1 cellular context compared by ENCODE assay signal in genomic region chr5:129904102-129904666, GRCh38.
TF ChIP-seq lines count a peak whose summit lies in the region.

TSS of gene CHSY3 (plus strand) at chr5:129904465.

TF ChIP-seq in HEK293, 187 proteins besides CTCF, POLR2A, EP300 and RAD21 (continued from another document and continues in another):
- TF ChIP-seq ZBTB44 (tag by site-specific recombination; IDR thresholded peaks at IDR 0.05): no peak
- TF ChIP-seq GLI2 (tag by site-specific recombination; IDR thresholded peaks at IDR 0.05; ENCODE audit: borderline replicate concordance, low read depth): no peak
- no peak for TF ChIP-seq ZNF596 (tag by site-specific recombination; IDR thresholded peaks at IDR 0.05)
- no peak for TF ChIP-seq ZNF114 (tag by site-specific recombination; IDR thresholded peaks at IDR 0.05)
- no peak for TF ChIP-seq IKZF3 (tag by site-specific recombination; IDR thresholded peaks at IDR 0.05)
- TF ChIP-seq ZNF639 (tag by site-specific recombination; IDR thresholded peaks at IDR 0.05): no peak
- no peak for TF ChIP-seq ZNF623 (tag by site-specific recombination; IDR thresholded peaks at IDR 0.05)
- no peak for TF ChIP-seq ZNF362 (tag by site-specific recombination; IDR thresholded peaks at IDR 0.05)
- TF ChIP-seq ZNF311 (tag by site-specific recombination; IDR thresholded peaks at IDR 0.05; ENCODE audit: borderline replicate concordance): no peak
- TF ChIP-seq ZNF169 (tag by site-specific recombination; IDR thresholded peaks at IDR 0.05): no peak
- no peak for TF ChIP-seq ZNF776 (tag by site-specific recombination; IDR thresholded peaks at IDR 0.05; ENCODE audit: borderline replicate concordance)
- TF ChIP-seq ZNF792 (tag by site-specific recombination; IDR thresholded peaks at IDR 0.05): no peak
- no peak for TF ChIP-seq ZNF132 (tag by site-specific recombination; IDR thresholded peaks at IDR 0.05; ENCODE audit: borderline replicate concordance)
- TF ChIP-seq ZNF677 (tag by site-specific recombination; IDR thresholded peaks at IDR 0.05): no peak
- TF ChIP-seq ZNF214 (tag by site-specific recombination; IDR thresholded peaks at IDR 0.05; ENCODE audit: borderline replicate concordance): no peak
- TF ChIP-seq HOXD13 (CRISPR knock-in tag; IDR thresholded peaks at IDR 0.05; ENCODE audit: borderline replicate concordance): no peak
- TF ChIP-seq PRDM10 (tag by site-specific recombination; IDR thresholded peaks at IDR 0.05): peak; percentile 22; the same call in 1 of the 2 replicates
- TF ChIP-seq ZNF394 (tag by site-specific recombination; IDR thresholded peaks at IDR 0.05; ENCODE audit: borderline replicate concordance): peak; percentile 73
- peak; percentile 34 for TF ChIP-seq ZBTB26 (tag by site-specific recombination; optimal IDR thresholded peaks at IDR 0.05)
- TF ChIP-seq PRDM1 (tag by site-specific recombination; IDR thresholded peaks at IDR 0.05): no peak
- TF ChIP-seq GLIS2 (tag by site-specific recombination; IDR thresholded peaks at IDR 0.05): peak; percentile 58
- TF ChIP-seq ZNF561 (tag by site-specific recombination; IDR thresholded peaks at IDR 0.05; ENCODE audit: borderline replicate concordance): 0 out of 2 replicates have a peak, but pooled peaks have one; percentile 16
- TF ChIP-seq ZNF266 (tag by site-specific recombination; IDR thresholded peaks at IDR 0.05; ENCODE audit: low read depth): no peak
- no peak for TF ChIP-seq ZSCAN16 (tag by site-specific recombination; IDR thresholded peaks at IDR 0.05)
- no peak for TF ChIP-seq ZFP41 (tag by site-specific recombination; IDR thresholded peaks at IDR 0.05; ENCODE audit: borderline replicate concordance)
- no peak for TF ChIP-seq ZNF416 (tag by site-specific recombination; IDR thresholded peaks at IDR 0.05)
- no peak for TF ChIP-seq ZNF155 (tag by site-specific recombination; IDR thresholded peaks at IDR 0.05)
- no peak for TF ChIP-seq ZNF302 (tag by site-specific recombination; IDR thresholded peaks at IDR 0.05; ENCODE audit: low read depth)
- TF ChIP-seq OVOL3 (tag by site-specific recombination; IDR thresholded peaks at IDR 0.05): no peak
- TF ChIP-seq ZNF658 (tag by site-specific recombination; IDR thresholded peaks at IDR 0.05): no peak
- 0 out of 2 replicates have a peak, but pooled peaks have one; percentile 3 for TF ChIP-seq ZNF202 (tag by site-specific recombination; IDR thresholded peaks at IDR 0.05; ENCODE audit: borderline replicate concordance)
- TF ChIP-seq ZNF549 (tag by site-specific recombination; IDR thresholded peaks at IDR 0.05): no peak
- peak; percentile 88 for TF ChIP-seq SP3 (tag by site-specific recombination; IDR thresholded peaks at IDR 0.05)
- TF ChIP-seq RBAK (tag by site-specific recombination; IDR thresholded peaks at IDR 0.05): no peak
- no peak for TF ChIP-seq ZSCAN4 (tag by site-specific recombination; IDR thresholded peaks at IDR 0.05)
- no peak for TF ChIP-seq GLIS1 (tag by site-specific recombination; IDR thresholded peaks at IDR 0.05)
- TF ChIP-seq ZNF398 (tag by site-specific recombination; IDR thresholded peaks at IDR 0.05): peak; percentile 80
- no peak for TF ChIP-seq ZNF223 (tag by site-specific recombination; IDR thresholded peaks at IDR 0.05)
- no peak for TF ChIP-seq ZNF239 (tag by site-specific recombination; IDR thresholded peaks at IDR 0.05)
- 0 out of 2 replicates have a peak, but pooled peaks have one; percentile 30 for TF ChIP-seq ZNF843 (tag by site-specific recombination; IDR thresholded peaks at IDR 0.05)
- TF ChIP-seq ZNF354C (tag by site-specific recombination; IDR thresholded peaks at IDR 0.05; ENCODE audit: borderline replicate concordance, low read depth): no peak
- TF ChIP-seq ZNF544 (tag by site-specific recombination; IDR thresholded peaks at IDR 0.05): no peak
- peak; percentile 58; the same call in 1 of the 2 replicates for TF ChIP-seq ZBTB20 (tag by site-specific recombination; IDR thresholded peaks at IDR 0.05)
- TF ChIP-seq MZF1 (tag by site-specific recombination; IDR thresholded peaks at IDR 0.05; ENCODE audit: borderline replicate concordance): no peak
- TF ChIP-seq ZNF426 (tag by site-specific recombination; IDR thresholded peaks at IDR 0.05): no peak
- no peak for TF ChIP-seq GLI4 (tag by site-specific recombination; IDR thresholded peaks at IDR 0.05)
- no peak for TF ChIP-seq ZNF23 (tag by site-specific recombination; IDR thresholded peaks at IDR 0.05; ENCODE audit: borderline replicate concordance)
- TF ChIP-seq ZSCAN23 (tag by site-specific recombination; IDR thresholded peaks at IDR 0.05): no peak
- TF ChIP-seq SP2 (tag by site-specific recombination; IDR thresholded peaks at IDR 0.05): peak; percentile 83
- peak; percentile 44; the same call in 1 of the 2 replicates for TF ChIP-seq ZNF76 (tag by site-specific recombination; IDR thresholded peaks at IDR 0.05; ENCODE audit: borderline replicate concordance, low read depth)
- TF ChIP-seq ZNF274 (IDR thresholded peaks at IDR 0.05; ENCODE audit: low read length): no peak
- TF ChIP-seq ZNF274 (tag by site-specific recombination; IDR thresholded peaks at IDR 0.05; ENCODE audit: borderline replicate concordance): no peak
- TF ChIP-seq YY2 (tag by site-specific recombination; IDR thresholded peaks at IDR 0.05): no peak
- no peak for TF ChIP-seq ZNF2 (tag by site-specific recombination; IDR thresholded peaks at IDR 0.05)
- TF ChIP-seq ZNF366 (tag by site-specific recombination; conservative IDR thresholded peaks at IDR 0.05): peak; percentile 63
- no peak for TF ChIP-seq ZNF558 (tag by site-specific recombination; IDR thresholded peaks at IDR 0.05)
- no peak for TF ChIP-seq ZNF280D (tag by site-specific recombination; IDR thresholded peaks at IDR 0.05)
